In the genomic region with DNA sequence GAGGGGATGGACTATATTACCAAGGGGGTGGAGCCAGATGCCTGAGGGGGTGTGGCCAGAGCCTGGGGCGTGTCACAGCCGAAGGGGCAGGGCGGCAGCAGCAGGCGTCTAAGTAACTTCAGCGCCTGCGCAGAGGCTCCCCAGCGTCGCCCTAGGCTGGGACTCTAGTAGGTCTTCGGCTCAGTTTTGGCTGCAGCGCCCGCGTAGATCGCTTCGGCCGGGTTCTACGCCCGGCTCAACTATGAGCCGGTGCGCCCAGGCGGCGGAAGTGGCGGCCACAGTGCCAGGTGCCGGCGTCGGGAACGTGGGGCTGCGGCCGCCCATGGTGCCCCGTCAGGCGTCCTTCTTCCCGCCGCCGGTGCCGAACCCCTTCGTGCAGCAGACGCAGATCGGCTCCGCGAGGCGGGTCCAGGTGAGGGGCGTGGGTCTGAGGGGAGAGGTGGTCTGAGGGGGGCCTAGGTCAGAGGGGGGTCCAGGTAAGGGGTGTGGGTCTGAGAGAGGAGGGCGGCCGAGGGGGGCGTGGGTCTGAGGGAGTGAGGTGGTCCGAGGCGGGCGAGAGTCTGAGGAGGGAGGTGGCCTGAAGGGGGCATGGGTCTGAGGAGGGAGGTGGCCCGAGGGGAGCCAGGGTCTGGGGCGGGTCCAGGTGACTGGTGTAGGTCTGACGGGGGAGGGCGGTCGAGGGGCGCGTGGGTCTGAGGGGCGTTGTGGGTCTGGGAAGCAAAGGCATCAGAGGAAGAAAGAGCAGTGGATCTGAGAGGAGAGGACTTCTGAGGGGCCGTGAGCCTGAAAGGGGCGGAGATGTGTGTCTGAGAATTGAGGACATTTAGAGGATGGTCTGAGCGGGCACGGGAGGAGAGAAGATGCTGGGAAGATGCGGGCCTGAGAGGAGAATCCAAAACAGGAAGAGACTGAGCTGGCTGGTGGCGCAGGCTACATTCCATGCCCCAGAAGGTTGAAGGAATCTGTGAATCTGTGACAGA, we compare ENCODE assay signal across 8 cellular contexts. TPM values are rescaled to one million over a fixed set of nuclear protein-coding genes. Genes with fewer than 3 reads are reported as not detected.
DNase-seq lines count a peak whose midpoint lies in the region; ATAC-seq and TF ChIP-seq lines count a peak whose summit lies in the region.

A gene with protein sequence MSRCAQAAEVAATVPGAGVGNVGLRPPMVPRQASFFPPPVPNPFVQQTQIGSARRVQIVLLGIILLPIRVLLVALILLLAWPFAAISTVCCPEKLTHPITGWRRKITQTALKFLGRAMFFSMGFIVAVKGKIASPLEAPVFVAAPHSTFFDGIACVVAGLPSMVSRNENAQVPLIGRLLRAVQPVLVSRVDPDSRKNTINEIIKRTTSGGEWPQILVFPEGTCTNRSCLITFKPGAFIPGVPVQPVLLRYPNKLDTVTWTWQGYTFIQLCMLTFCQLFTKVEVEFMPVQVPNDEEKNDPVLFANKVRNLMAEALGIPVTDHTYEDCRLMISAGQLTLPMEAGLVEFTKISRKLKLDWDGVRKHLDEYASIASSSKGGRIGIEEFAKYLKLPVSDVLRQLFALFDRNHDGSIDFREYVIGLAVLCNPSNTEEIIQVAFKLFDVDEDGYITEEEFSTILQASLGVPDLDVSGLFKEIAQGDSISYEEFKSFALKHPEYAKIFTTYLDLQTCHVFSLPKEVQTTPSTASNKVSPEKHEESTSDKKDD (plus strand): TSS at position 132 of the 980 bp plus-strand sequence. CDS start 110 bp downstream, at position 242.

- H3K4me1 ChIP-seq in BE2C (peaks cover 2% of the 10 kb centered on the region), HCT116 (ENCODE audit: control insufficient read depth in 1 of 2, insufficient read depth in 2 of 2, low read length in 2 of 2) (peaks cover 3 to 15% of the 10 kb centered on the region in 2 experiments; a peak in 3 of 4 replicates), NT2/D1 (ENCODE audit: insufficient read depth, insufficient read length) (peaks cover 2% of the 10 kb centered on the region), right cardiac atrium (ENCODE audit: control insufficient read depth, insufficient read depth, low read length) (no peaks in the 10 kb centered on the region), parathyroid adenoma (no peaks in the 10 kb centered on the region)

- CTCF ChIA-PET in HCT116 (lab: Charles Lee), result no interaction called here

- H3K9me2 ChIP-seq in HCT116 (ENCODE audit: insufficient read depth), result no peaks in the 10 kb centered on the region

- in situ Hi-C loops in astrocyte of the cerebellum (cut with HindIII; ENCODE audit: low sequenced_read_pairs), result no loop called here

- no TSS peak for BruUV-seq in HCT116 (replicated peaks; lab: Mats Ljungman, UMichigan)

- peak; percentile 73 for TF ChIP-seq POLR2A in HCT116 (IDR thresholded peaks at IDR 0.05; ENCODE audit: borderline replicate concordance, extremely low read depth, insufficient read depth, insufficient read length)

- H3K4me3 ChIP-seq in BE2C (ENCODE audit: low read depth, low read length), result peak within 1 kb of the TSS; percentile 73
- H3K4me3 ChIP-seq in HCT116 (replicated peaks in 1 of 2; ENCODE audit: low read depth in 1 of 2, low read length in 2 of 2), result peak within 1 kb of the TSS; percentile 64 to 84
- peak within 1 kb of the TSS; percentile 67 for H3K4me3 ChIP-seq in NT2/D1 (ENCODE audit: insufficient read length, low read depth)
- peak within 1 kb of the TSS; percentile 66 for H3K4me3 ChIP-seq in astrocyte of the cerebellum (ENCODE audit: low read depth, low read length)
- H3K4me3 ChIP-seq in right cardiac atrium (ENCODE audit: low read length), result peak within 1 kb of the TSS; percentile 70
- peak within 1 kb of the TSS; percentile 58 for H3K4me3 ChIP-seq in parathyroid adenoma (ENCODE audit: low read depth, low read length)
- H3K4me3 ChIP-seq in MG63, result no peak within 1 kb of the TSS

- H3K9me3 ChIP-seq in BE2C, result no peaks in the 10 kb centered on the region
- H3K9me3 ChIP-seq in HCT116 (ENCODE audit: control insufficient read depth in 1 of 2, insufficient read depth in 1 of 2, low read depth in 1 of 2, low read length in 2 of 2), result peaks cover 5 to 7% of the 10 kb centered on the region in 2 experiments; a peak in 3 of 4 replicates
- H3K9me3 ChIP-seq in NT2/D1 (ENCODE audit: insufficient read depth, low read length), result peaks cover 23% of the 10 kb centered on the region
- H3K9me3 ChIP-seq in right cardiac atrium (ENCODE audit: control insufficient read depth, low read length), result no peaks in the 10 kb centered on the region
- H3K9me3 ChIP-seq in parathyroid adenoma (ENCODE audit: control insufficient read depth, low read length), result no peaks in the 10 kb centered on the region
- H3K9me3 ChIP-seq in MG63, result peaks cover 15% of the 10 kb centered on the region

- DNase-seq in BE2C (peak; percentile 96), HCT116 (ENCODE audit: low read depth, low spot score) (peak; percentile 71), NT2/D1 (ENCODE audit: low read depth, low spot score) (peak; percentile 89), astrocyte of the cerebellum (ENCODE audit: low read depth) (peak; percentile 62), right cardiac atrium (peak; percentile 94 to 97 (median 96)), MG63 (no peak)

- intact Hi-C loops in HCT116 (cut with micrococcal nuclease) (loop anchor here (5.0 kb wide), 1 partner anchor 42 kb away; no protein-coding TSS in a partner anchor), right cardiac atrium (cut with DNase I) (no loop called here)

- H3K79me2 ChIP-seq in HCT116 (ENCODE audit: insufficient read depth, low read length), result 0 out of 2 replicates have a peak, but pooled peaks cover 2% of the 10 kb centered on the region
- H3K79me2 ChIP-seq in parathyroid adenoma, result no peaks in the 10 kb centered on the region

- TF ChIP-seq CTCF in BE2C (IDR thresholded peaks at IDR 0.05; ENCODE audit: low read depth, low read length) (no peak), HCT116 (IDR thresholded peaks at IDR 0.05 in 2 of 3, conservative IDR thresholded peaks at IDR 0.05 in 1 of 3; ENCODE audit: borderline replicate concordance in 1 of 3, insufficient read depth in 1 of 3, low read depth in 2 of 3, low read length in 2 of 3) (no peak), astrocyte of the cerebellum (IDR thresholded peaks at IDR 0.05; ENCODE audit: low read depth, low read length, missing control alignments) (no peak), parathyroid adenoma (IDR thresholded peaks at IDR 0.05) (no peak)

- RAD21 ChIA-PET in HCT116 (lab: Charles Lee; ENCODE audit: low non-redundant PET in 1 of 2, low total read pairs in 2 of 2, uncharacterized antibody in 2 of 2, unreplicated experiment in 2 of 2), result no interaction called here

- H2AFZ ChIP-seq in HCT116 (ENCODE audit: low read depth, low read length, poor library complexity, severe bottlenecking) (peak within 1 kb of the TSS; percentile 79), parathyroid adenoma (peak within 1 kb of the TSS; percentile 84)

- ATAC-seq in HCT116, result peak; percentile 99
- peak; percentile 98 for ATAC-seq in right cardiac atrium
- no peak for ATAC-seq in HG03565 (IDR thresholded peaks at IDR 0.05; ENCODE audit: unreplicated experiment)

- peaks cover 55% of the 10 kb centered on the region for H3K36me3 ChIP-seq in BE2C
- no peaks in the 10 kb centered on the region for H3K36me3 ChIP-seq in HCT116 (ENCODE audit: control insufficient read depth in 1 of 2, insufficient read depth in 2 of 2, low read length in 2 of 2)
- H3K36me3 ChIP-seq in NT2/D1 (ENCODE audit: insufficient read depth, insufficient read length, low read length), result peaks cover 46% of the 10 kb centered on the region
- H3K36me3 ChIP-seq in parathyroid adenoma (ENCODE audit: control insufficient read depth, insufficient read depth, low read length), result no peaks in the 10 kb centered on the region
- peaks cover 11% of the 10 kb centered on the region for H3K36me3 ChIP-seq in MG63

- POLR2A ChIA-PET in HCT116 (lab: Charles Lee), result no interaction called here

- H3K27ac ChIP-seq in HCT116 (ENCODE audit: low read depth, low read length) (peak within 1 kb of the TSS; percentile 50; the same call in 1 of the 2 replicates), right cardiac atrium (ENCODE audit: low read length) (peak within 1 kb of the TSS; percentile 47), parathyroid adenoma (peak within 1 kb of the TSS; percentile 41)

- no peaks in the 10 kb centered on the region for H4K20me1 ChIP-seq in HCT116 (ENCODE audit: insufficient read depth)

- H3K9ac ChIP-seq in HCT116 (ENCODE audit: low read length) (peak within 1 kb of the TSS; percentile 73), NT2/D1 (ENCODE audit: insufficient read length, low read depth) (peak within 1 kb of the TSS; percentile 78), parathyroid adenoma (peak within 1 kb of the TSS; percentile 49)

- TF ChIP-seq RAD21 in HCT116 (IDR thresholded peaks at IDR 0.05; ENCODE audit: low read depth), result no peak

- H3K4me2 ChIP-seq in HCT116 (ENCODE audit: low read length) (peak within 1 kb of the TSS; percentile 95), parathyroid adenoma (ENCODE audit: low read length) (peak within 1 kb of the TSS; percentile 74)

- H3K27me3 ChIP-seq in BE2C (no peaks in the 10 kb centered on the region), HCT116 (ENCODE audit: insufficient read depth, low read length) (no peaks in the 10 kb centered on the region), NT2/D1 (ENCODE audit: insufficient read depth, insufficient read length) (no peaks in the 10 kb centered on the region), right cardiac atrium (ENCODE audit: control insufficient read depth, insufficient read depth) (no peaks in the 10 kb centered on the region), parathyroid adenoma (ENCODE audit: control insufficient read depth, insufficient read depth, low read length) (no peaks in the 10 kb centered on the region), MG63 (no peaks in the 10 kb centered on the region)

- 2% methylated on average over 61 of the region's 61 CpGs for WGBS in right cardiac atrium

TF ChIP-seq in HCT116, 20 proteins besides CTCF, POLR2A, EP300 and RAD21 (continues in another document):
- no peak for TF ChIP-seq JUND (IDR thresholded peaks at IDR 0.05)
- peak; percentile 95 for TF ChIP-seq POLR2AphosphoS5 (IDR thresholded peaks at IDR 0.05; ENCODE audit: low read depth, low read length)

RNA-seq across cellular contexts. Expression of the gene that starts here (rescaled TPM):
- 10.9 TPM for polyA plus RNA-seq in BE2C (2012; ENCODE audit: insufficient read depth, insufficient read length, low read depth)
- total RNA-seq in HCT116 (2021; ENCODE audit: unreplicated experiment), result 13.1 TPM
- polyA plus RNA-seq in HCT116 (2012), result 5.0 and 5.8 TPM in 2 replicates
- total RNA-seq in right cardiac atrium, result 10 to 100 TPM in 1 of 4 donors, 1 to 10 TPM in 3; 6.2 to 10.9 (median 7.0) TPM
- 4.0 TPM for polyA plus RNA-seq in right cardiac atrium
- total RNA-seq in MG63 (2014; rRNA removed; shearing (Covaris generic); ENCODE audit: low replicate concordance), result not detected in 2 replicates
